Comparison of ENCODE assay signal across 1 cellular context in genomic region chr20:35743693-35744491, GRCh38.
TF ChIP-seq lines count a peak whose summit lies in the region.

No MANE protein-coding gene starts in this region.

TF ChIP-seq in HepG2, 621 proteins besides CTCF, POLR2A, EP300 and RAD21 (continued from another document and continues in another):
- TF ChIP-seq ZBTB46 (CRISPR knock-in tag; IDR thresholded peaks at IDR 0.05; ENCODE audit: borderline replicate concordance): no peak
- no peak for TF ChIP-seq JDP2 (CRISPR knock-in tag; IDR thresholded peaks at IDR 0.05; ENCODE audit: borderline replicate concordance)
- TF ChIP-seq FOXC1 (CRISPR knock-in tag; IDR thresholded peaks at IDR 0.05; ENCODE audit: borderline replicate concordance): no peak
- TF ChIP-seq ARHGAP35 (CRISPR knock-in tag; IDR thresholded peaks at IDR 0.05; ENCODE audit: borderline replicate concordance): no peak
- TF ChIP-seq ZNF572 (CRISPR knock-in tag; IDR thresholded peaks at IDR 0.05): no peak
- no peak; the same call in 1 of the 2 replicates for TF ChIP-seq SRY (CRISPR knock-in tag; IDR thresholded peaks at IDR 0.05)
- TF ChIP-seq ZNF484 (CRISPR knock-in tag; IDR thresholded peaks at IDR 0.05; ENCODE audit: borderline replicate concordance, low read depth): no peak
- TF ChIP-seq TSC22D2 (CRISPR knock-in tag; IDR thresholded peaks at IDR 0.05; ENCODE audit: borderline replicate concordance): no peak
- peak; percentile 40; the same call in 1 of the 2 replicates for TF ChIP-seq HNF4A (CRISPR knock-in tag; IDR thresholded peaks at IDR 0.05)
- TF ChIP-seq ZSCAN12 (CRISPR knock-in tag; IDR thresholded peaks at IDR 0.05): 0 out of 2 replicates have a peak, but pooled peaks have one; percentile 69
- no peak for TF ChIP-seq MYC (CRISPR knock-in tag; IDR thresholded peaks at IDR 0.05; ENCODE audit: borderline replicate concordance)
- no peak for TF ChIP-seq SNRNP70 (IDR thresholded peaks at IDR 0.05; ENCODE audit: low read depth, low read length)
- no peak for TF ChIP-seq ZBTB49 (CRISPR knock-in tag; IDR thresholded peaks at IDR 0.05; ENCODE audit: borderline replicate concordance)
- TF ChIP-seq GTF3A (CRISPR knock-in tag; conservative IDR thresholded peaks at IDR 0.05): no peak
- TF ChIP-seq ZNF580 (CRISPR knock-in tag; IDR thresholded peaks at IDR 0.05; ENCODE audit: borderline replicate concordance, low read depth): no peak
- no peak for TF ChIP-seq RNF2 (conservative IDR thresholded peaks at IDR 0.05; ENCODE audit: low read depth)
- TF ChIP-seq, protein P1, sequence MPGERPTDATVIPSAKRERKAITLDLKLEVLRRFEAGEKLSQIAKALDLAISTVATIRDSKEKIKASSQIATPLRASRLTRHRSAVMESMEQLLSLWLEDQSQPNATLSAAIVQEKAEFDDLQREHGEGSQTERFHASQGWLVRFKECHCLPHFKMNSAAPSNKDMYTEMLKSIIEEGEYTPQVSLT (CRISPR knock-in tag; IDR thresholded peaks at IDR 0.05; ENCODE audit: borderline replicate concordance, low read depth): no peak
- no peak for TF ChIP-seq MNT (IDR thresholded peaks at IDR 0.05)
- TF ChIP-seq, protein P2, sequence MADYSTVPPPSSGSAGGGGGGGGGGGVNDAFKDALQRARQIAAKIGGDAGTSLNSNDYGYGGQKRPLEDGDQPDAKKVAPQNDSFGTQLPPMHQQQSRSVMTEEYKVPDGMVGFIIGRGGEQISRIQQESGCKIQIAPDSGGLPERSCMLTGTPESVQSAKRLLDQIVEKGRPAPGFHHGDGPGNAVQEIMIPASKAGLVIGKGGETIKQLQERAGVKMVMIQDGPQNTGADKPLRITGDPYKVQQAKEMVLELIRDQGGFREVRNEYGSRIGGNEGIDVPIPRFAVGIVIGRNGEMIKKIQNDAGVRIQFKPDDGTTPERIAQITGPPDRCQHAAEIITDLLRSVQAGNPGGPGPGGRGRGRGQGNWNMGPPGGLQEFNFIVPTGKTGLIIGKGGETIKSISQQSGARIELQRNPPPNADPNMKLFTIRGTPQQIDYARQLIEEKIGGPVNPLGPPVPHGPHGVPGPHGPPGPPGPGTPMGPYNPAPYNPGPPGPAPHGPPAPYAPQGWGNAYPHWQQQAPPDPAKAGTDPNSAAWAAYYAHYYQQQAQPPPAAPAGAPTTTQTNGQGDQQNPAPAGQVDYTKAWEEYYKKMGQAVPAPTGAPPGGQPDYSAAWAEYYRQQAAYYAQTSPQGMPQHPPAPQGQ (CRISPR knock-in tag; IDR thresholded peaks at IDR 0.05; ENCODE audit: borderline replicate concordance): peak; percentile 12; the same call in 1 of the 2 replicates
- TF ChIP-seq CEBPG (CRISPR knock-in tag; IDR thresholded peaks at IDR 0.05): no peak; the same call in 1 of the 2 replicates
- TF ChIP-seq NR3C1 (CRISPR knock-in tag; IDR thresholded peaks at IDR 0.05): no peak
- TF ChIP-seq, protein P3, sequence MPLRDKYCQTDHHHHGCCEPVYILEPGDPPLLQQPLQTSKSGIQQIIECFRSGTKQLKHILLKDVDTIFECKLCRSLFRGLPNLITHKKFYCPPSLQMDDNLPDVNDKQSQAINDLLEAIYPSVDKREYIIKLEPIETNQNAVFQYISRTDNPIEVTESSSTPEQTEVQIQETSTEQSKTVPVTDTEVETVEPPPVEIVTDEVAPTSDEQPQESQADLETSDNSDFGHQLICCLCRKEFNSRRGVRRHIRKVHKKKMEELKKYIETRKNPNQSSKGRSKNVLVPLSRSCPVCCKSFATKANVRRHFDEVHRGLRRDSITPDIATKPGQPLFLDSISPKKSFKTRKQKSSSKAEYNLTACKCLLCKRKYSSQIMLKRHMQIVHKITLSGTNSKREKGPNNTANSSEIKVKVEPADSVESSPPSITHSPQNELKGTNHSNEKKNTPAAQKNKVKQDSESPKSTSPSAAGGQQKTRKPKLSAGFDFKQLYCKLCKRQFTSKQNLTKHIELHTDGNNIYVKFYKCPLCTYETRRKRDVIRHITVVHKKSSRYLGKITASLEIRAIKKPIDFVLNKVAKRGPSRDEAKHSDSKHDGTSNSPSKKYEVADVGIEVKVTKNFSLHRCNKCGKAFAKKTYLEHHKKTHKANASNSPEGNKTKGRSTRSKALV (CRISPR knock-in tag; IDR thresholded peaks at IDR 0.05): peak; percentile 15; the same call in 1 of the 2 replicates
- peak; percentile 9; the same call in 1 of the 2 replicates for TF ChIP-seq SIX1 (CRISPR knock-in tag; IDR thresholded peaks at IDR 0.05; ENCODE audit: borderline replicate concordance)
- 0 out of 2 replicates have a peak, but pooled peaks have one; percentile 19 for TF ChIP-seq SALL2 (CRISPR knock-in tag; IDR thresholded peaks at IDR 0.05)
- no peak for TF ChIP-seq GATAD2A (CRISPR knock-in tag; IDR thresholded peaks at IDR 0.05)
- TF ChIP-seq LCORL (IDR thresholded peaks at IDR 0.05): peak; percentile 20; the same call in 1 of the 2 replicates
- 0 out of 2 replicates have a peak, but pooled peaks have one; percentile 6 for TF ChIP-seq LCORL (CRISPR knock-in tag; IDR thresholded peaks at IDR 0.05)
- 0 out of 2 replicates have a peak, but pooled peaks have one; percentile 64 for TF ChIP-seq SNAI1 (CRISPR knock-in tag; IDR thresholded peaks at IDR 0.05; ENCODE audit: borderline replicate concordance)
- TF ChIP-seq MLX (CRISPR knock-in tag; IDR thresholded peaks at IDR 0.05): no peak
- TF ChIP-seq, protein P4, sequence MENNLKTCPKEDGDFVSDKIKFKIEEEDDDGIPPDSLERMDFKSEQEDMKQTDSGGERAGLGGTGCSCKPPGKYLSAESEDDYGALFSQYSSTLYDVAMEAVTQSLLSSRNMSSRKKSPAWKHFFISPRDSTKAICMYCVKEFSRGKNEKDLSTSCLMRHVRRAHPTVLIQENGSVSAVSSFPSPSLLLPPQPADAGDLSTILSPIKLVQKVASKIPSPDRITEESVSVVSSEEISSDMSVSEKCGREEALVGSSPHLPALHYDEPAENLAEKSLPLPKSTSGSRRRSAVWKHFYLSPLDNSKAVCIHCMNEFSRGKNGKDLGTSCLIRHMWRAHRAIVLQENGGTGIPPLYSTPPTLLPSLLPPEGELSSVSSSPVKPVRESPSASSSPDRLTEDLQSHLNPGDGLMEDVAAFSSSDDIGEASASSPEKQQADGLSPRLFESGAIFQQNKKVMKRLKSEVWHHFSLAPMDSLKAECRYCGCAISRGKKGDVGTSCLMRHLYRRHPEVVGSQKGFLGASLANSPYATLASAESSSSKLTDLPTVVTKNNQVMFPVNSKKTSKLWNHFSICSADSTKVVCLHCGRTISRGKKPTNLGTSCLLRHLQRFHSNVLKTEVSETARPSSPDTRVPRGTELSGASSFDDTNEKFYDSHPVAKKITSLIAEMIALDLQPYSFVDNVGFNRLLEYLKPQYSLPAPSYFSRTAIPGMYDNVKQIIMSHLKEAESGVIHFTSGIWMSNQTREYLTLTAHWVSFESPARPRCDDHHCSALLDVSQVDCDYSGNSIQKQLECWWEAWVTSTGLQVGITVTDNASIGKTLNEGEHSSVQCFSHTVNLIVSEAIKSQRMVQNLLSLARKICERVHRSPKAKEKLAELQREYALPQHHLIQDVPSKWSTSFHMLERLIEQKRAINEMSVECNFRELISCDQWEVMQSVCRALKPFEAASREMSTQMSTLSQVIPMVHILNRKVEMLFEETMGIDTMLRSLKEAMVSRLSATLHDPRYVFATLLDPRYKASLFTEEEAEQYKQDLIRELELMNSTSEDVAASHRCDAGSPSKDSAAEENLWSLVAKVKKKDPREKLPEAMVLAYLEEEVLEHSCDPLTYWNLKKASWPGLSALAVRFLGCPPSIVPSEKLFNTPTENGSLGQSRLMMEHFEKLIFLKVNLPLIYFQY (CRISPR knock-in tag; IDR thresholded peaks at IDR 0.05; ENCODE audit: borderline replicate concordance): no peak; the same call in 1 of the 2 replicates
- TF ChIP-seq ESRRA (CRISPR knock-in tag; IDR thresholded peaks at IDR 0.05; ENCODE audit: low read depth): no peak; the same call in 1 of the 2 replicates
- no peak for TF ChIP-seq ZNF558 (CRISPR knock-in tag; IDR thresholded peaks at IDR 0.05; ENCODE audit: borderline replicate concordance)
- peak; percentile 15; the same call in 1 of the 2 replicates for TF ChIP-seq ZFP1 (CRISPR knock-in tag; IDR thresholded peaks at IDR 0.05)
- TF ChIP-seq MYNN (CRISPR knock-in tag; IDR thresholded peaks at IDR 0.05; ENCODE audit: low read depth): no peak
- TF ChIP-seq, protein P5, sequence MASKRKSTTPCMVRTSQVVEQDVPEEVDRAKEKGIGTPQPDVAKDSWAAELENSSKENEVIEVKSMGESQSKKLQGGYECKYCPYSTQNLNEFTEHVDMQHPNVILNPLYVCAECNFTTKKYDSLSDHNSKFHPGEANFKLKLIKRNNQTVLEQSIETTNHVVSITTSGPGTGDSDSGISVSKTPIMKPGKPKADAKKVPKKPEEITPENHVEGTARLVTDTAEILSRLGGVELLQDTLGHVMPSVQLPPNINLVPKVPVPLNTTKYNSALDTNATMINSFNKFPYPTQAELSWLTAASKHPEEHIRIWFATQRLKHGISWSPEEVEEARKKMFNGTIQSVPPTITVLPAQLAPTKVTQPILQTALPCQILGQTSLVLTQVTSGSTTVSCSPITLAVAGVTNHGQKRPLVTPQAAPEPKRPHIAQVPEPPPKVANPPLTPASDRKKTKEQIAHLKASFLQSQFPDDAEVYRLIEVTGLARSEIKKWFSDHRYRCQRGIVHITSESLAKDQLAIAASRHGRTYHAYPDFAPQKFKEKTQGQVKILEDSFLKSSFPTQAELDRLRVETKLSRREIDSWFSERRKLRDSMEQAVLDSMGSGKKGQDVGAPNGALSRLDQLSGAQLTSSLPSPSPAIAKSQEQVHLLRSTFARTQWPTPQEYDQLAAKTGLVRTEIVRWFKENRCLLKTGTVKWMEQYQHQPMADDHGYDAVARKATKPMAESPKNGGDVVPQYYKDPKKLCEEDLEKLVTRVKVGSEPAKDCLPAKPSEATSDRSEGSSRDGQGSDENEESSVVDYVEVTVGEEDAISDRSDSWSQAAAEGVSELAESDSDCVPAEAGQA (IDR thresholded peaks at IDR 0.05; ENCODE audit: low read depth): no peak
- TF ChIP-seq, protein P5 (CRISPR knock-in tag; IDR thresholded peaks at IDR 0.05; ENCODE audit: borderline replicate concordance): 0 out of 2 replicates have a peak, but pooled peaks have one; percentile 17
- no peak for TF ChIP-seq RARG (CRISPR knock-in tag; IDR thresholded peaks at IDR 0.05; ENCODE audit: low read depth)
- peak; percentile 39; the same call in 1 of the 2 replicates for TF ChIP-seq NR2F2 (IDR thresholded peaks at IDR 0.05; ENCODE audit: borderline replicate concordance, low read depth)
